Comparison of ENCODE assay signal across 8 cellular contexts in genomic region chr15:20978057-20978456, GRCh38.
DNase-seq lines count a peak whose midpoint lies in the region; ATAC-seq and TF ChIP-seq lines count a peak whose summit lies in the region.
"Not testable (repeated sequence)": the region's sequence is repeated elsewhere in the genome, so short reads cannot be mapped to it uniquely, and the experiment has no call there.

No MANE protein-coding gene starts in this region.

- not testable (repeated sequence) for H3K4me3 ChIP-seq in DND-41 (ENCODE audit: low read depth in 1 of 2, low read length in 2 of 2); RWPE2 (ENCODE audit: severe bottlenecking)

- H3K36me3 ChIP-seq in DND-41 (ENCODE audit: insufficient read depth, low read length); RWPE2 (ENCODE audit: low read depth): not testable (repeated sequence)

- TF ChIP-seq CTCF in DND-41 (IDR thresholded peaks at IDR 0.05; ENCODE audit: borderline replicate concordance, extremely low read depth, low read length, poor library complexity, severe bottlenecking); RWPE2 (IDR thresholded peaks at IDR 0.05; ENCODE audit: poor library complexity, severe bottlenecking): not testable (repeated sequence)

- not testable (repeated sequence) for H3K9ac ChIP-seq in DND-41 (ENCODE audit: low read depth, low read length)

- H4K20me1 ChIP-seq in DND-41 (ENCODE audit: insufficient read depth, low read length) = not testable (repeated sequence)

- H3K9me3 ChIP-seq in DND-41 (ENCODE audit: insufficient read depth, low read length, severe bottlenecking); RWPE2 (ENCODE audit: severe bottlenecking): not testable (repeated sequence)

- POLR2A ChIA-PET in naive thymus-derived CD8-positive, alpha-beta T cell (lab: Charles Lee) = not testable (repeated sequence)

- ATAC-seq in DND-41 (ENCODE audit: insufficient read depth, low read depth) (peak; percentile 100), GM19043 (IDR thresholded peaks at IDR 0.05; ENCODE audit: low read depth, unreplicated experiment) (peak; percentile 90), GM21529 (IDR thresholded peaks at IDR 0.05; ENCODE audit: unreplicated experiment) (peak; percentile 75), HG02884 (IDR thresholded peaks at IDR 0.05; ENCODE audit: unreplicated experiment) (peak; percentile 84), HG03354 (IDR thresholded peaks at IDR 0.05; ENCODE audit: poor library complexity, severe bottlenecking, unreplicated experiment) (peak; percentile 95), RWPE2 (ENCODE audit: low read depth) (peak; percentile 97)
- ATAC-seq in activated naive CD8-positive, alpha-beta T cell treated with anti-CD3 and anti-CD28 coated beads, Interleukin-2, amount 50 U/mL, for 24 hours = peak; percentile 63
- ATAC-seq in naive thymus-derived CD8-positive, alpha-beta T cell = peak; percentile 76 to 89

- H3K36me3 Mint-ChIP-seq in activated naive CD8-positive, alpha-beta T cell treated with anti-CD3 and anti-CD28 coated beads, Interleukin-2, amount 50 U/mL, for 24 hours (ENCODE audit: low read depth); naive thymus-derived CD8-positive, alpha-beta T cell: not testable (repeated sequence)

- not testable (repeated sequence) for H3K79me2 ChIP-seq in DND-41 (ENCODE audit: insufficient read depth, low read length)

- H3K9me3 Mint-ChIP-seq in activated naive CD8-positive, alpha-beta T cell treated with anti-CD3 and anti-CD28 coated beads, Interleukin-2, amount 50 U/mL, for 24 hours; naive thymus-derived CD8-positive, alpha-beta T cell: not testable (repeated sequence)

- H3K4me2 ChIP-seq in DND-41 (ENCODE audit: insufficient read depth, low read length) = not testable (repeated sequence)

- DNase-seq in DND-41; RWPE2 (ENCODE audit: low spot score); activated naive CD8-positive, alpha-beta T cell treated with anti-CD3 and anti-CD28 coated beads, Interleukin-2, amount 50 U/mL, for 24 hours; naive thymus-derived CD8-positive, alpha-beta T cell: not testable (repeated sequence)

- not testable (repeated sequence) for H3K27me3 ChIP-seq in DND-41 (ENCODE audit: insufficient read depth, low read length, poor library complexity); RWPE2 (ENCODE audit: insufficient read depth, poor library complexity, severe bottlenecking)

- H3K4me3 Mint-ChIP-seq in activated naive CD8-positive, alpha-beta T cell treated with anti-CD3 and anti-CD28 coated beads, Interleukin-2, amount 50 U/mL, for 24 hours; naive thymus-derived CD8-positive, alpha-beta T cell: not testable (repeated sequence)

- not testable (repeated sequence) for H3K27ac ChIP-seq in DND-41 (ENCODE audit: low read length); RWPE2 (ENCODE audit: poor library complexity, severe bottlenecking)

- H3K4me1 ChIP-seq in DND-41 (ENCODE audit: insufficient read depth, low read length); RWPE2 (ENCODE audit: insufficient read depth, poor library complexity, severe bottlenecking): not testable (repeated sequence)

- H3K27me3 Mint-ChIP-seq in activated naive CD8-positive, alpha-beta T cell treated with anti-CD3 and anti-CD28 coated beads, Interleukin-2, amount 50 U/mL, for 24 hours; naive thymus-derived CD8-positive, alpha-beta T cell: not testable (repeated sequence)

- not testable (repeated sequence) for H3K27ac Mint-ChIP-seq in activated naive CD8-positive, alpha-beta T cell treated with anti-CD3 and anti-CD28 coated beads, Interleukin-2, amount 50 U/mL, for 24 hours; naive thymus-derived CD8-positive, alpha-beta T cell

- not testable (repeated sequence) for H3K4me1 Mint-ChIP-seq in activated naive CD8-positive, alpha-beta T cell treated with anti-CD3 and anti-CD28 coated beads, Interleukin-2, amount 50 U/mL, for 24 hours; naive thymus-derived CD8-positive, alpha-beta T cell

- H2AFZ ChIP-seq in DND-41 (ENCODE audit: low read depth, low read length) = not testable (repeated sequence)
